10 cellular contexts compared by ENCODE assay signal in genomic region chr7:28144266-28144665, GRCh38. TPM values are rescaled to one million over a fixed set of nuclear protein-coding genes. Genes with fewer than 3 reads are reported as not detected.
A peak's percentile ranks its signal among the peaks of the same experiment; 100 is the strongest.
DNase-seq lines count a peak whose midpoint lies in the region; ATAC-seq and TF ChIP-seq lines count a peak whose summit lies in the region.
"Had no signal": no experiment of that assay in that cellular context is flagged by ENCODE, and none has a peak within 500 bp of the region (broad histone marks: within the 10 kb centered on the region; RNA-seq: fewer than 3 reads in every experiment).

No MANE protein-coding gene starts in this region.

- no peak overlapping the region for H2AFZ ChIP-seq in mesenchymal stem cell (ENCODE audit: low read depth, low read length)

- peaks cover 27% of the 10 kb centered on the region for H3K79me1 ChIP-seq in mesenchymal stem cell (replicated peaks; ENCODE audit: low read length, poor library complexity, severe bottlenecking)

- peak; percentile 72 for TF ChIP-seq CTCF in BE2C (IDR thresholded peaks at IDR 0.05; ENCODE audit: low read depth, low read length)

- no peak overlapping the region for H2BK5ac ChIP-seq in mesenchymal stem cell (ENCODE audit: low read depth, low read length, poor library complexity, severe bottlenecking)

- H3K9me3 ChIP-seq in BE2C: no peaks in the 10 kb centered on the region
- no peaks in the 10 kb centered on the region for H3K9me3 ChIP-seq in mesenchymal stem cell (ENCODE audit: control insufficient read depth, low read length)
- H3K9me3 ChIP-seq: SJSA1 had no signal

- peak; percentile 93 for DNase-seq in BE2C
- peak; percentile 56 for DNase-seq in NCI-H1105 (lab: John Stamatoyannopoulos, UW)
- DNase-seq in anterior cingulate cortex (lab: John Stamatoyannopoulos, UW): peak in 35 of 58 donors; percentile 2 to 62 (median 21)
- no peak for DNase-seq in mesenchymal stem cell
- DNase-seq in dedifferentiated amniotic fluid mesenchymal stem cell (ENCODE audit: extremely low spot score): no peak

- no peak overlapping the region for H4K91ac ChIP-seq in mesenchymal stem cell (ENCODE audit: low read length)

- no peak overlapping the region for H3K23ac ChIP-seq in mesenchymal stem cell (ENCODE audit: low read length in 2 of 2)

- no peak overlapping the region for H3K4me2 ChIP-seq in mesenchymal stem cell (ENCODE audit: low read length, poor library complexity, severe bottlenecking)

- no peaks in the 10 kb centered on the region for H3K27me3 ChIP-seq in BE2C
- H3K27me3 ChIP-seq in mesenchymal stem cell (ENCODE audit: control insufficient read depth in 1 of 2, insufficient read depth in 1 of 2, low read length in 2 of 2): no peaks in the 10 kb centered on the region
- H3K27me3 ChIP-seq: BLaER1 treated with 17β-estradiol and CSF1 and Interleukin-3, amounts not matched to agents 10 nM and 100 nM; SJSA1 had no signal

- H3K4me1 ChIP-seq in BE2C: peaks cover 32% of the 10 kb centered on the region
- peaks cover 4% of the 10 kb centered on the region for H3K4me1 ChIP-seq in mesenchymal stem cell (ENCODE audit: control insufficient read depth, insufficient read depth, low read depth, low read length)

- H3K27ac ChIP-seq in mesenchymal stem cell (ENCODE audit: low read length, poor library complexity, severe bottlenecking): no peak overlapping the region
- H3K27ac ChIP-seq: BLaER1 treated with 17β-estradiol and CSF1 and Interleukin-3, amounts not matched to agents 10 nM and 100 nM; SJSA1 had no signal

- H3K14ac ChIP-seq in mesenchymal stem cell (ENCODE audit: low read length in 2 of 2): no peak overlapping the region

- 83% methylated on average over 2 of the region's 3 CpGs for WGBS in mesenchymal stem cell

- no peak overlapping the region for H2BK12ac ChIP-seq in mesenchymal stem cell (ENCODE audit: low read length in 2 of 2)

- H2BK120ac ChIP-seq in mesenchymal stem cell (ENCODE audit: low read depth, low read length): no peak overlapping the region

- H3K36me3 ChIP-seq in BE2C (peaks cover 3% of the 10 kb centered on the region; the same call in 1 of the 2 replicates), mesenchymal stem cell (ENCODE audit: control insufficient read depth in 1 of 2, insufficient read depth in 2 of 2, low read depth in 1 of 2, low read length in 2 of 2) (no peaks in the 10 kb centered on the region)

- ATAC-seq in GM19023 (IDR thresholded peaks at IDR 0.05; ENCODE audit: unreplicated experiment) (no peak), GM21526 (IDR thresholded peaks at IDR 0.05; ENCODE audit: low FRiP score, unreplicated experiment) (no peak), GM21528 (IDR thresholded peaks at IDR 0.05; ENCODE audit: low FRiP score, unreplicated experiment) (no peak)

- H3K4me3 ChIP-seq in BE2C (ENCODE audit: low read depth, low read length) (peak overlapping the region; percentile 32), mesenchymal stem cell (ENCODE audit: insufficient read depth in 1 of 2, low read depth in 1 of 2, low read length in 2 of 2) (no peak overlapping the region)
- H3K4me3 ChIP-seq: BLaER1 treated with 17β-estradiol and CSF1 and Interleukin-3, amounts not matched to agents 10 nM and 100 nM; SJSA1 had no signal

- H3K18ac ChIP-seq in mesenchymal stem cell (ENCODE audit: low read depth in 1 of 2, low read length in 2 of 2): no peak overlapping the region

- peak overlapping the region; percentile 36 for H4K8ac ChIP-seq in mesenchymal stem cell (ENCODE audit: low read length)

- no peak overlapping the region for H2BK15ac ChIP-seq in mesenchymal stem cell (ENCODE audit: low read depth, poor library complexity, severe bottlenecking)

- H3K4ac ChIP-seq in mesenchymal stem cell (ENCODE audit: low read depth in 1 of 2, low read length in 2 of 2): no peak overlapping the region

- no peak overlapping the region for H3K9ac ChIP-seq in mesenchymal stem cell (ENCODE audit: low read length)
- H3K9ac ChIP-seq: BLaER1 treated with 17β-estradiol and CSF1 and Interleukin-3, amounts not matched to agents 10 nM and 100 nM had no signal

- H2AK5ac ChIP-seq in mesenchymal stem cell (ENCODE audit: low read length, severe bottlenecking): peak overlapping the region; percentile 58

RNA-seq across cellular contexts. Expression of gene JAZF1, which starts 36.3 kb away (rescaled TPM):
- polyA plus RNA-seq in BE2C (2012; ENCODE audit: insufficient read depth, insufficient read length, low read depth): 43.4 TPM
- 17.2 TPM for polyA plus RNA-seq in mesenchymal stem cell (2013, experiment 1 of 2)
- polyA plus RNA-seq in mesenchymal stem cell (2013, experiment 2 of 2): 18.4 TPM

Comparison
In these comparisons a context has a peak if more than half of its experiments do, and no peak if none do; other contexts are left out.
1. DNase-seq: peak in BE2C (single experiment), NCI-H1105 (single experiment) and anterior cingulate cortex (35 of 58); none in mesenchymal stem cell (single experiment) and dedifferentiated amniotic fluid mesenchymal stem cell (single experiment).